In genomic region chr11:3614742-3615171, GRCh38 we compare ENCODE assay signal across 8 cellular contexts.
A peak's percentile ranks its signal among the peaks of the same experiment; 100 is the strongest.
DNase-seq lines count a peak whose midpoint lies in the region; ATAC-seq lines count a peak whose summit lies in the region.

No MANE protein-coding gene starts in this region.

- DNase-seq in ELF-1 (ENCODE audit: low read depth, low spot score), result peak; percentile 25
- DNase-seq in activated CD4-positive, alpha-beta T cell treated with anti-CD3 and anti-CD28 coated beads for 24 hours (ENCODE audit: low read depth in 2 of 2), result peak; percentile 25 to 45
- peak; percentile 52 for DNase-seq in glomerular visceral epithelial cell (ENCODE audit: extremely low spot score)
- DNase-seq in stimulated activated CD8-positive, alpha-beta memory T cell treated with anti-CD3 and anti-CD28 coated beads, Interleukin-7, amount 100 ng/mL, for 4 hours (ENCODE audit: low read depth in 2 of 2), result peak; percentile 6 to 10
- no peak for DNase-seq in NCI-H526 treated with DMSO at 0.1 percent for 48 hours (lab: John Stamatoyannopoulos, UW)
- no peak for DNase-seq in NCI-H1694 treated with DMSO at 0.1 percent for 48 hours (lab: John Stamatoyannopoulos, UW)
- no peak for DNase-seq in NCI-H128 (lab: John Stamatoyannopoulos, UW; ENCODE audit: unreplicated experiment)

- ATAC-seq in HG02642 (IDR thresholded peaks at IDR 0.05; ENCODE audit: poor library complexity, unreplicated experiment), result peak; percentile 74

Comparison
In these comparisons a context has a peak if more than half of its experiments do, and no peak if none do; other contexts are left out.
1. DNase-seq: peak in ELF-1 (single experiment), activated CD4-positive, alpha-beta T cell treated with anti-CD3 and anti-CD28 coated beads for 24 hours (2 of 2), glomerular visceral epithelial cell (single experiment) and stimulated activated CD8-positive, alpha-beta memory T cell treated with anti-CD3 and anti-CD28 coated beads, Interleukin-7, amount 100 ng/mL, for 4 hours (2 of 2); none in NCI-H526 treated with DMSO at 0.1 percent for 48 hours (single experiment), NCI-H1694 treated with DMSO at 0.1 percent for 48 hours (single experiment) and NCI-H128 (single experiment).